Comparison of ENCODE assay signal across 19 cellular contexts in genomic region chr3:151561878-151562277, GRCh38.
DNase-seq lines count a peak whose midpoint lies in the region; ATAC-seq, FAIRE-seq and TF ChIP-seq lines count a peak whose summit lies in the region.
"Had no signal": no experiment of that assay in that cellular context is flagged by ENCODE, and none has a peak within 500 bp of the region (broad histone marks: within the 10 kb centered on the region; RNA-seq: fewer than 3 reads in every experiment).

No MANE protein-coding gene starts in this region.

- no peak overlapping the region for H2BK5ac ChIP-seq in IMR-90 (ENCODE audit: low read depth, low read length, poor library complexity, severe bottlenecking)

- H3K4me2 ChIP-seq in IMR-90 (ENCODE audit: low read depth, low read length) (no peak overlapping the region), K562 (ENCODE audit: insufficient read depth, low read length) (no peak overlapping the region)

- no peak overlapping the region for H3K27ac ChIP-seq in IMR-90 (ENCODE audit: insufficient read depth, low read length)
- no peak overlapping the region for H3K27ac ChIP-seq in K562 (ENCODE audit: extremely low read depth, low read depth, low read length)
- H3K27ac ChIP-seq: C4-2B, GM23248 had no signal

- H3K9me3 Mint-ChIP-seq in type B pancreatic cell, result peaks cover 9% of the 10 kb centered on the region
- H3K9me3 Mint-ChIP-seq: CD8-positive, alpha-beta T cell had no signal

- H3K4me1 ChIP-seq in IMR-90 (ENCODE audit: control insufficient read depth, insufficient read depth, low read length), result no peaks in the 10 kb centered on the region
- H3K4me1 ChIP-seq in K562 (replicated peaks in 1 of 2; ENCODE audit: control insufficient read depth in 2 of 2, insufficient read depth in 2 of 2, low read length in 2 of 2), result no peaks in the 10 kb centered on the region

- H4K8ac ChIP-seq in IMR-90 (ENCODE audit: low read depth in 2 of 2, low read length in 2 of 2), result no peak overlapping the region

- no peak overlapping the region for H2AK9ac ChIP-seq in IMR-90 (replicated peaks; ENCODE audit: low read depth, low read length, poor library complexity)

- CTCF ChIA-PET in IMR-90 (lab: Yijun Ruan, JAX) (no interaction called here), K562 (lab: Yijun Ruan, JAX; ENCODE audit: low intra/inter-chr PET ratio) (no interaction called here)

- H3K27ac Mint-ChIP-seq in type B pancreatic cell, result peak overlapping the region; percentile 15
- H3K27ac Mint-ChIP-seq: CD8-positive, alpha-beta T cell had no signal

- no peak overlapping the region for H3K4me3 Mint-ChIP-seq in type B pancreatic cell
- H3K4me3 Mint-ChIP-seq: CD8-positive, alpha-beta T cell had no signal

- H3K36me3 ChIP-seq in IMR-90 (ENCODE audit: control insufficient read depth, insufficient read depth, low read length), result no peaks in the 10 kb centered on the region
- H3K36me3 ChIP-seq in K562 (ENCODE audit: control insufficient read depth, insufficient read depth, low read length), result no peaks in the 10 kb centered on the region
- H3K36me3 ChIP-seq: BE2C had no signal

- no peak overlapping the region for H2BK15ac ChIP-seq in IMR-90 (ENCODE audit: low read depth, low read length)

- no peak overlapping the region for H4K91ac ChIP-seq in IMR-90 (ENCODE audit: insufficient read depth, low read depth, low read length)

- no peak overlapping the region for H2BK20ac ChIP-seq in IMR-90 (ENCODE audit: low read depth, low read length)

- no peak overlapping the region for H3K56ac ChIP-seq in IMR-90 (ENCODE audit: extremely low read depth, insufficient read depth, low read length)

- peaks cover 5% of the 10 kb centered on the region for H3K4me1 Mint-ChIP-seq in type B pancreatic cell (ENCODE audit: unreplicated experiment)

- H2BK120ac ChIP-seq in IMR-90 (ENCODE audit: low read depth, low read length), result no peak overlapping the region

- DNase-seq in IMR-90 (peak; percentile 16), K562 (ENCODE audit: extremely low read depth in 1 of 4, low spot score in 3 of 4) (no peak), fibroblast of villous mesenchyme (ENCODE audit: low read depth) (peak; percentile 44), type B pancreatic cell (ENCODE audit: extremely low spot score, unreplicated experiment) (no peak), NCI-H69 (lab: John Stamatoyannopoulos, UW) (no peak)
- no peak for DNase-seq in activated effector memory CD4-positive, alpha-beta T cell treated with Interleukin-2 at 50 U/mL for 16 hours
- DNase-seq: BE2C; CD8-positive, alpha-beta T cell; COR-L47; GM23248 had no signal

- intact Hi-C loops in IMR-90 (cut with micrococcal nuclease) (no loop called here), K562 (cut with micrococcal nuclease) (no loop called here)

- TF ChIP-seq RAD21 in IMR-90 (IDR thresholded peaks at IDR 0.05; ENCODE audit: low read length) (no peak), K562 (CRISPR knock-in tag; conservative IDR thresholded peaks at IDR 0.05 in 1 of 2, IDR thresholded peaks at IDR 0.05 in 1 of 2) (no peak)

- no TSS peak for BruUV-seq in IMR-90 (replicated peaks; lab: Mats Ljungman, UMichigan)
- no TSS peak for BruUV-seq in K562 (replicated peaks; lab: Mats Ljungman, UMichigan)

- dilution Hi-C loops in IMR-90 (cut with HindIII; ENCODE audit: low sequenced_read_pairs, unreplicated experiment), result no loop called here

- no peak overlapping the region for H4K5ac ChIP-seq in IMR-90 (ENCODE audit: low read depth, low read length)

- no peaks in the 10 kb centered on the region for H3K79me2 ChIP-seq in K562 (ENCODE audit: control insufficient read depth, insufficient read depth, low read length)

- H3K27me3 Mint-ChIP-seq in type B pancreatic cell, result no peaks in the 10 kb centered on the region

- FAIRE-seq in K562 (lab: Jason Lieb, UNC), result no peak
- FAIRE-seq: A204.1, GM12878, GM18507, H54, HepG2, HTR-8/SVneo had no signal

- no CpG with 5 or more reads among the region's 3 CpGs for WGBS in IMR-90 (ENCODE audit: extremely low coverage in 2 of 2, insufficient read length in 1 of 2), 2 experiments
- WGBS in K562 (ENCODE audit: insufficient coverage, low coverage, missing lambda C conversion rate), result 6% methylated on average over 3 of the region's 3 CpGs

- no peak for TF ChIP-seq CTCF in IMR-90 (conservative IDR thresholded peaks at IDR 0.05; ENCODE audit: low read depth, low read length)
- no peak for TF ChIP-seq CTCF in K562 (IDR thresholded peaks at IDR 0.05 in 2 of 3, conservative IDR thresholded peaks at IDR 0.05 in 1 of 3; ENCODE audit: insufficient read depth in 2 of 3, low read depth in 1 of 3, low read length in 3 of 3)
- no peak for TF ChIP-seq CTCF in fibroblast of villous mesenchyme (IDR thresholded peaks at IDR 0.05; ENCODE audit: insufficient read depth, low read depth, low read length)
- no peak for TF ChIP-seq CTCF in type B pancreatic cell (conservative IDR thresholded peaks at IDR 0.05)

- H4K20me1 ChIP-seq in IMR-90 (ENCODE audit: insufficient read depth, low read length), result no peaks in the 10 kb centered on the region
- H4K20me1 ChIP-seq in K562 (replicated peaks; ENCODE audit: control insufficient read depth, insufficient read depth, low read length), result no peaks in the 10 kb centered on the region

- POLR2A ChIA-PET in IMR-90 (lab: Charles Lee; ENCODE audit: unreplicated experiment), result no interaction called here
- POLR2A ChIA-PET in K562 (lab: Yijun Ruan, JAX), result no interaction called here

- H3K27me3 ChIP-seq in IMR-90 (ENCODE audit: control insufficient read depth, insufficient read depth, low read length) (peaks cover 2% of the 10 kb centered on the region; the same call in 1 of the 2 replicates), K562 (ENCODE audit: control insufficient read depth in 2 of 2, insufficient read depth in 2 of 2, low read length in 2 of 2) (no peaks in the 10 kb centered on the region)
- H3K27me3 ChIP-seq: BE2C had no signal

- H3K4ac ChIP-seq in IMR-90 (ENCODE audit: low read depth, low read length), result no peak overlapping the region

- TF ChIP-seq POLR2A in IMR-90 (IDR thresholded peaks at IDR 0.05; ENCODE audit: low read depth, low read length), result no peak
- TF ChIP-seq POLR2A in K562 (conservative IDR thresholded peaks at IDR 0.05), result no peak

- no peak overlapping the region for H2AFZ ChIP-seq in IMR-90 (replicated peaks; ENCODE audit: low read length, poor library complexity)
- no peak overlapping the region for H2AFZ ChIP-seq in K562 (ENCODE audit: low read depth, low read length)
- H2AFZ ChIP-seq: GM23248 had no signal

- no peak overlapping the region for H3K18ac ChIP-seq in IMR-90 (ENCODE audit: low read depth, low read length)

- no peak for TF ChIP-seq EP300 in K562 (IDR thresholded peaks at IDR 0.05; ENCODE audit: low read length)

- in situ Hi-C loops in IMR-90 (cut with MboI; ENCODE audit: low sequenced_read_pairs), result no loop called here
- in situ Hi-C loops in K562 (cut with MboI), result no loop called here

- peak; percentile 46; the same call in 1 of the 2 replicates for ATAC-seq in IMR-90 (ENCODE audit: low read depth)
- no peak for ATAC-seq in K562
- no peak for ATAC-seq in GM21390 (IDR thresholded peaks at IDR 0.05; ENCODE audit: unreplicated experiment)
- ATAC-seq: CD8-positive, alpha-beta T cell; GM12878; HCT116; HepG2 had no signal

- H3K4me3 ChIP-seq in IMR-90 (ENCODE audit: insufficient read depth, low read depth, low read length), result no peak overlapping the region
- no peak overlapping the region for H3K4me3 ChIP-seq in K562
- H3K4me3 ChIP-seq in fibroblast of villous mesenchyme (ENCODE audit: low read depth, low read length), result no peak overlapping the region
- H3K4me3 ChIP-seq: GM12878, GM23248 had no signal

- H3K14ac ChIP-seq in IMR-90 (replicated peaks; ENCODE audit: low read depth, low read length), result no peak overlapping the region

- no peaks in the 10 kb centered on the region for H3K36me3 Mint-ChIP-seq in type B pancreatic cell
- H3K36me3 Mint-ChIP-seq: CD8-positive, alpha-beta T cell had no signal

- no peak overlapping the region for H3K23ac ChIP-seq in IMR-90 (ENCODE audit: low read depth, low read length)

- H3K79me1 ChIP-seq in IMR-90 (ENCODE audit: low read depth in 1 of 2, low read length in 2 of 2), result no peaks in the 10 kb centered on the region

- no peaks in the 10 kb centered on the region for H3K9me3 ChIP-seq in IMR-90 (ENCODE audit: control insufficient read depth, insufficient read depth, low read length)
- no peaks in the 10 kb centered on the region for H3K9me3 ChIP-seq in K562 (replicated peaks; ENCODE audit: control insufficient read depth, insufficient read depth, low read depth, low read length)
- H3K9me3 ChIP-seq: BE2C had no signal

- H2AK5ac ChIP-seq in IMR-90 (ENCODE audit: low read depth, low read length), result no peak overlapping the region

- no peaks in the 10 kb centered on the region for H3K9me1 ChIP-seq in IMR-90 (ENCODE audit: insufficient read depth, low read length)
- H3K9me1 ChIP-seq in K562 (ENCODE audit: control insufficient read depth, insufficient read depth, low read length), result no peaks in the 10 kb centered on the region

- H3K9ac ChIP-seq in IMR-90 (ENCODE audit: low read depth, low read length) (no peak overlapping the region), K562 (ENCODE audit: insufficient read depth in 1 of 2, low read depth in 2 of 2, low read length in 2 of 2) (no peak overlapping the region)
- H3K9ac ChIP-seq: GM23248 had no signal

TF ChIP-seq in IMR-90, 13 proteins besides CTCF, POLR2A, EP300 and RAD21 (continues in another document):
- TF ChIP-seq CEBPB (IDR thresholded peaks at IDR 0.05; ENCODE audit: low read depth, low read length) (no peak), NFE2L2 (IDR thresholded peaks at IDR 0.05; ENCODE audit: low read depth, low read length) (no peak), MAZ (IDR thresholded peaks at IDR 0.05; ENCODE audit: borderline replicate concordance, low read depth, low read length) (no peak), BHLHE40 (IDR thresholded peaks at IDR 0.05; ENCODE audit: low read depth, low read length) (no peak), MAFK (IDR thresholded peaks at IDR 0.05; ENCODE audit: low read depth, low read length) (no peak), RCOR1 (IDR thresholded peaks at IDR 0.05; ENCODE audit: insufficient replicate concordance, low read length) (no peak)

TF ChIP-seq in K562, 482 proteins besides CTCF, POLR2A, EP300 and RAD21 (continues in another document):
- no peak for TF ChIP-seq KHSRP (IDR thresholded peaks at IDR 0.05)
- TF ChIP-seq ZKSCAN3 (CRISPR knock-in tag; IDR thresholded peaks at IDR 0.05), result no peak
- no peak for TF ChIP-seq EGR1 (conservative IDR thresholded peaks at IDR 0.05)
- TF ChIP-seq RCOR1 (IDR thresholded peaks at IDR 0.05; ENCODE audit: borderline replicate concordance in 1 of 2, low read depth in 2 of 2, low read length in 2 of 2), result no peak
- TF ChIP-seq BRF2 (IDR thresholded peaks at IDR 0.05; ENCODE audit: borderline replicate concordance, insufficient read depth, insufficient read length), result no peak

Comparison
In these comparisons a context has a peak if more than half of its experiments do, and no peak if none do; other contexts are left out.
1. DNase-seq: peak in IMR-90 (single experiment) and fibroblast of villous mesenchyme (single experiment); none in K562 (0 of 4), type B pancreatic cell (single experiment), NCI-H69 (single experiment) and activated effector memory CD4-positive, alpha-beta T cell treated with Interleukin-2 at 50 U/mL for 16 hours (single experiment).